9 cellular contexts compared by ENCODE assay signal in genomic region chr9:22244141-22245011, GRCh38.
A peak's percentile ranks its signal among the peaks of the same experiment; 100 is the strongest.
DNase-seq lines count a peak whose midpoint lies in the region; ATAC-seq, FAIRE-seq and TF ChIP-seq lines count a peak whose summit lies in the region.
"Had no signal": no experiment of that assay in that cellular context is flagged by ENCODE, and none has a peak within 500 bp of the region (broad histone marks: within the 10 kb centered on the region; RNA-seq: fewer than 3 reads in every experiment).

No MANE protein-coding gene starts in this region.

- no peak overlapping the region for H3K9ac ChIP-seq in endothelial cell of umbilical vein (replicated peaks; ENCODE audit: extremely low read depth, insufficient read depth, low read length)

- FAIRE-seq in endothelial cell of umbilical vein (lab: Jason Lieb, UNC): peak; percentile 66

- H3K27ac ChIP-seq in RWPE2 (ENCODE audit: poor library complexity, severe bottlenecking) (no peak overlapping the region), endothelial cell of umbilical vein (ENCODE audit: insufficient read depth, low read depth, low read length) (no peak overlapping the region), A673 (ENCODE audit: low read depth, low read length, poor library complexity, severe bottlenecking) (no peak overlapping the region)

- no peaks in the 10 kb centered on the region for H3K36me3 ChIP-seq in RWPE2 (ENCODE audit: low read depth)
- no peaks in the 10 kb centered on the region for H3K36me3 ChIP-seq in endothelial cell of umbilical vein (ENCODE audit: control insufficient read depth in 2 of 2, extremely low read depth in 1 of 2, insufficient read depth in 2 of 2, low read length in 2 of 2)
- no peaks in the 10 kb centered on the region for H3K36me3 ChIP-seq in A673 (ENCODE audit: insufficient read depth, low read length, poor library complexity, severe bottlenecking)

- intact Hi-C loops in endothelial cell of umbilical vein (cut with micrococcal nuclease) (loop anchor here (1.0 kb wide), 2 partner anchors 208 to 431 kb away; no protein-coding TSS in a partner anchor), A673 (cut with micrococcal nuclease; ENCODE audit: unreplicated experiment) (no loop called here)

- H4K20me1 ChIP-seq in endothelial cell of umbilical vein (replicated peaks; ENCODE audit: control insufficient read depth, extremely low read depth, insufficient read depth, low read length): no peaks in the 10 kb centered on the region

- no peak for TF ChIP-seq POLR2A in endothelial cell of umbilical vein (IDR thresholded peaks at IDR 0.05; ENCODE audit: low read depth, low read length)

- no peak overlapping the region for H3K27ac Mint-ChIP-seq in neural crest cell (ENCODE audit: unreplicated experiment)
- H3K27ac Mint-ChIP-seq: T-cell had no signal

- H3K4me3 ChIP-seq in RWPE2 (ENCODE audit: severe bottlenecking): no peak overlapping the region
- H3K4me3 ChIP-seq in endothelial cell of umbilical vein (replicated peaks in 1 of 3; ENCODE audit: insufficient read depth in 1 of 3, low read depth in 1 of 3, low read length in 3 of 3): no peak overlapping the region
- no peak overlapping the region for H3K4me3 ChIP-seq in A673 (ENCODE audit: low read depth, low read length, poor library complexity, severe bottlenecking)

- H3K4me3 Mint-ChIP-seq in neural crest cell: no peak overlapping the region

- no TSS peak for BruUV-seq in endothelial cell of umbilical vein (replicated peaks; lab: Mats Ljungman, UMichigan)
- no TSS peak for BruUV-seq in A673 (replicated peaks; lab: Mats Ljungman, UMichigan)

- H2AFZ ChIP-seq in endothelial cell of umbilical vein (ENCODE audit: low read depth, low read length): no peak overlapping the region

- DNase-seq in COR-L47 (lab: John Stamatoyannopoulos, UW): peak; percentile 27
- peak; percentile 68 to 71 for DNase-seq in Kasumi-1 (lab: John Stamatoyannopoulos, UW)
- no peak for DNase-seq in RWPE2 (ENCODE audit: low spot score)
- DNase-seq in endothelial cell of umbilical vein (ENCODE audit: low read depth, low spot score): peak; percentile 47
- peak; percentile 19 for DNase-seq in neural crest cell (ENCODE audit: low read depth, low spot score)
- DNase-seq in A673 (ENCODE audit: low spot score): no peak
- no peak for DNase-seq in cortex of kidney (lab: John Stamatoyannopoulos, UW)

- peak; percentile 56 for ATAC-seq in GM18867 (IDR thresholded peaks at IDR 0.05; ENCODE audit: unreplicated experiment)
- peak; percentile 68 for ATAC-seq in RWPE2 (ENCODE audit: low read depth)

- peaks cover 16% of the 10 kb centered on the region for H3K27me3 Mint-ChIP-seq in neural crest cell (ENCODE audit: low read depth)

- H3K36me3 Mint-ChIP-seq in neural crest cell (ENCODE audit: low read depth): no peaks in the 10 kb centered on the region
- H3K36me3 Mint-ChIP-seq: T-cell had no signal

- H3K9me3 ChIP-seq in RWPE2 (ENCODE audit: severe bottlenecking) (no peaks in the 10 kb centered on the region), endothelial cell of umbilical vein (replicated peaks; ENCODE audit: control insufficient read depth, insufficient read depth, low read length) (no peaks in the 10 kb centered on the region), A673 (ENCODE audit: low read depth, low read length, poor library complexity, severe bottlenecking) (no peaks in the 10 kb centered on the region)

- H3K9me1 ChIP-seq in endothelial cell of umbilical vein (replicated peaks; ENCODE audit: control insufficient read depth, extremely low read depth, insufficient read depth, low read length): no peaks in the 10 kb centered on the region

- peaks cover 22% of the 10 kb centered on the region for H3K4me1 ChIP-seq in RWPE2 (ENCODE audit: insufficient read depth, poor library complexity, severe bottlenecking)
- H3K4me1 ChIP-seq in endothelial cell of umbilical vein (ENCODE audit: control insufficient read depth, extremely low read depth, insufficient read depth, low read length): peaks cover 6% of the 10 kb centered on the region
- no peaks in the 10 kb centered on the region for H3K4me1 ChIP-seq in A673 (ENCODE audit: insufficient read depth, low read length, poor library complexity, severe bottlenecking)

- dilution Hi-C loops in endothelial cell of umbilical vein (cut with MboI; ENCODE audit: extremely low pct_ligation_motif_present, low sequenced_read_pairs): no loop called here

- H3K4me1 Mint-ChIP-seq in neural crest cell: no peaks in the 10 kb centered on the region

- CTCF ChIA-PET in endothelial cell of umbilical vein (lab: Charles Lee) (interaction anchor here (0.6 to 7.6 kb wide), 62 partner anchors 8 to 1009 kb away, joined by 3 to 166 read pairs (median 5); partner anchors contain the start of genes CDKN2A, CDKN2B and CDKN2B-AS1), A673 (lab: Charles Lee) (no interaction called here)

- POLR2A ChIA-PET in endothelial cell of umbilical vein (lab: Charles Lee) (interaction anchor here (0.7 to 1.0 kb wide), 2 partner anchors 236 to 277 kb away, joined by 3 to 8 read pairs; no protein-coding TSS in a partner anchor), A673 (lab: Charles Lee; ENCODE audit: low non-redundant PET) (no interaction called here)

- peak; percentile 94 for TF ChIP-seq CTCF in RWPE2 (IDR thresholded peaks at IDR 0.05; ENCODE audit: poor library complexity, severe bottlenecking)
- peak; percentile 28 to 58 for TF ChIP-seq CTCF in endothelial cell of umbilical vein (IDR thresholded peaks at IDR 0.05; ENCODE audit: extremely low read depth in 1 of 2, insufficient read depth in 1 of 2, low read depth in 1 of 2, low read length in 2 of 2)
- peak; percentile 60 for TF ChIP-seq CTCF in neural crest cell (conservative IDR thresholded peaks at IDR 0.05)
- TF ChIP-seq CTCF in A673 (conservative IDR thresholded peaks at IDR 0.05; ENCODE audit: low read depth, low read length): no peak

- H3K27me3 ChIP-seq in RWPE2 (ENCODE audit: insufficient read depth, poor library complexity, severe bottlenecking) (no peaks in the 10 kb centered on the region), endothelial cell of umbilical vein (ENCODE audit: control insufficient read depth in 2 of 2, insufficient read depth in 2 of 2, low read length in 2 of 2) (peaks cover 4 to 7% of the 10 kb centered on the region in 2 experiments), A673 (replicated peaks; ENCODE audit: insufficient read depth, low read depth, low read length, poor library complexity) (no peaks in the 10 kb centered on the region)

- peak overlapping the region; percentile 25 for H3K4me2 ChIP-seq in endothelial cell of umbilical vein (ENCODE audit: insufficient read depth, low read length)

- H3K9me3 Mint-ChIP-seq in neural crest cell: peaks cover 3% of the 10 kb centered on the region

- no peaks in the 10 kb centered on the region for H3K79me2 ChIP-seq in endothelial cell of umbilical vein (ENCODE audit: control insufficient read depth, insufficient read depth, low read length)

TF ChIP-seq in endothelial cell of umbilical vein, 7 proteins besides CTCF, POLR2A, EP300 and RAD21:
- no peak for TF ChIP-seq MAX (IDR thresholded peaks at IDR 0.05; ENCODE audit: insufficient read depth, insufficient read length)
- no peak for TF ChIP-seq FOS (IDR thresholded peaks at IDR 0.05; ENCODE audit: borderline replicate concordance, insufficient read depth, low read length)
TF ChIP-seq in endothelial cell of umbilical vein: peak in this region for 0.

Comparison
In these comparisons a context has a peak if more than half of its experiments do, and no peak if none do; other contexts are left out.
1. DNase-seq: peak in COR-L47 (single experiment), Kasumi-1 (2 of 2), endothelial cell of umbilical vein (single experiment) and neural crest cell (single experiment); none in RWPE2 (single experiment), A673 (single experiment) and cortex of kidney (single experiment).